1 cellular context compared by ENCODE assay signal in genomic region chr1:207336559-207337467, GRCh38.
A peak's percentile ranks its signal among the peaks of the same experiment; 100 is the strongest.
TF ChIP-seq lines count a peak whose summit lies in the region.

No MANE protein-coding gene starts in this region.

TF ChIP-seq in HepG2, 621 proteins besides CTCF, POLR2A, EP300 and RAD21 (continues in another document):
- TF ChIP-seq, protein P1, sequence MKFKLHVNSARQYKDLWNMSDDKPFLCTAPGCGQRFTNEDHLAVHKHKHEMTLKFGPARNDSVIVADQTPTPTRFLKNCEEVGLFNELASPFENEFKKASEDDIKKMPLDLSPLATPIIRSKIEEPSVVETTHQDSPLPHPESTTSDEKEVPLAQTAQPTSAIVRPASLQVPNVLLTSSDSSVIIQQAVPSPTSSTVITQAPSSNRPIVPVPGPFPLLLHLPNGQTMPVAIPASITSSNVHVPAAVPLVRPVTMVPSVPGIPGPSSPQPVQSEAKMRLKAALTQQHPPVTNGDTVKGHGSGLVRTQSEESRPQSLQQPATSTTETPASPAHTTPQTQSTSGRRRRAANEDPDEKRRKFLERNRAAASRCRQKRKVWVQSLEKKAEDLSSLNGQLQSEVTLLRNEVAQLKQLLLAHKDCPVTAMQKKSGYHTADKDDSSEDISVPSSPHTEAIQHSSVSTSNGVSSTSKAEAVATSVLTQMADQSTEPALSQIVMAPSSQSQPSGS (CRISPR knock-in tag; IDR thresholded peaks at IDR 0.05), result no peak
- TF ChIP-seq ZNF34 (CRISPR knock-in tag; IDR thresholded peaks at IDR 0.05; ENCODE audit: borderline replicate concordance), result no peak
- no peak for TF ChIP-seq ZNF737 (CRISPR knock-in tag; IDR thresholded peaks at IDR 0.05; ENCODE audit: borderline replicate concordance)
- TF ChIP-seq NR2F6 (IDR thresholded peaks at IDR 0.05), result no peak
- TF ChIP-seq NR2F6 (CRISPR knock-in tag; IDR thresholded peaks at IDR 0.05), result no peak
- TF ChIP-seq ZNF562 (CRISPR knock-in tag; IDR thresholded peaks at IDR 0.05; ENCODE audit: borderline replicate concordance), result no peak
- TF ChIP-seq ZNF3 (CRISPR knock-in tag; IDR thresholded peaks at IDR 0.05), result no peak
- TF ChIP-seq BRCA1 (CRISPR knock-in tag; IDR thresholded peaks at IDR 0.05), result no peak
- no peak for TF ChIP-seq SP1 (IDR thresholded peaks at IDR 0.05)
- no peak for TF ChIP-seq SP1 (CRISPR knock-in tag; IDR thresholded peaks at IDR 0.05)
- no peak for TF ChIP-seq ZFP36 (IDR thresholded peaks at IDR 0.05; ENCODE audit: borderline replicate concordance, low read depth, low read length, partially characterized antibody)
- no peak for TF ChIP-seq HNRNPH1 (optimal IDR thresholded peaks at IDR 0.05; ENCODE audit: low read depth, low read length)
- TF ChIP-seq, protein P2, sequence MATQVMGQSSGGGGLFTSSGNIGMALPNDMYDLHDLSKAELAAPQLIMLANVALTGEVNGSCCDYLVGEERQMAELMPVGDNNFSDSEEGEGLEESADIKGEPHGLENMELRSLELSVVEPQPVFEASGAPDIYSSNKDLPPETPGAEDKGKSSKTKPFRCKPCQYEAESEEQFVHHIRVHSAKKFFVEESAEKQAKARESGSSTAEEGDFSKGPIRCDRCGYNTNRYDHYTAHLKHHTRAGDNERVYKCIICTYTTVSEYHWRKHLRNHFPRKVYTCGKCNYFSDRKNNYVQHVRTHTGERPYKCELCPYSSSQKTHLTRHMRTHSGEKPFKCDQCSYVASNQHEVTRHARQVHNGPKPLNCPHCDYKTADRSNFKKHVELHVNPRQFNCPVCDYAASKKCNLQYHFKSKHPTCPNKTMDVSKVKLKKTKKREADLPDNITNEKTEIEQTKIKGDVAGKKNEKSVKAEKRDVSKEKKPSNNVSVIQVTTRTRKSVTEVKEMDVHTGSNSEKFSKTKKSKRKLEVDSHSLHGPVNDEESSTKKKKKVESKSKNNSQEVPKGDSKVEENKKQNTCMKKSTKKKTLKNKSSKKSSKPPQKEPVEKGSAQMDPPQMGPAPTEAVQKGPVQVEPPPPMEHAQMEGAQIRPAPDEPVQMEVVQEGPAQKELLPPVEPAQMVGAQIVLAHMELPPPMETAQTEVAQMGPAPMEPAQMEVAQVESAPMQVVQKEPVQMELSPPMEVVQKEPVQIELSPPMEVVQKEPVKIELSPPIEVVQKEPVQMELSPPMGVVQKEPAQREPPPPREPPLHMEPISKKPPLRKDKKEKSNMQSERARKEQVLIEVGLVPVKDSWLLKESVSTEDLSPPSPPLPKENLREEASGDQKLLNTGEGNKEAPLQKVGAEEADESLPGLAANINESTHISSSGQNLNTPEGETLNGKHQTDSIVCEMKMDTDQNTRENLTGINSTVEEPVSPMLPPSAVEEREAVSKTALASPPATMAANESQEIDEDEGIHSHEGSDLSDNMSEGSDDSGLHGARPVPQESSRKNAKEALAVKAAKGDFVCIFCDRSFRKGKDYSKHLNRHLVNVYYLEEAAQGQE (IDR thresholded peaks at IDR 0.05; ENCODE audit: borderline replicate concordance in 1 of 2, low read depth in 1 of 2, low read length in 2 of 2), result no peak
- TF ChIP-seq SRF (IDR thresholded peaks at IDR 0.05; ENCODE audit: low read depth, low read length), result 0 out of 2 replicates have a peak, but pooled peaks have one; percentile 4
- TF ChIP-seq, protein P3, sequence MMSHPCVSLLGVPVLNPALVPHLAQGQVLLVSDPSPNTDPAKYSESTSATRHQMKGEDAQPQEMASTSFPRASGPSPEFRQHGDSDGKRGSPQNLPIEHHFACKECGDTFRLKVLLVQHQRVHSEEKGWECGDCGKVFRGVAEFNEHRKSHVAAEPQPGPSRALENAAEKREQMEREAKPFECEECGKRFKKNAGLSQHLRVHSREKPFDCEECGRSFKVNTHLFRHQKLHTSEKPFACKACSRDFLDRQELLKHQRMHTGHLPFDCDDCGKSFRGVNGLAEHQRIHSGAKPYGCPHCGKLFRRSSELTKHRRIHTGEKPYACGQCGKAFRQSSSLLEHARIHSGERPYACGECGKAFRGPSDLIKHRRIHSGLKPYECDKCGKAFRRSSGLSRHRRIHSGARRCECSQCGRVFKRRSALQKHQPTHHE (CRISPR knock-in tag; IDR thresholded peaks at IDR 0.05; ENCODE audit: borderline replicate concordance), result no peak
- no peak for TF ChIP-seq NCOA2 (CRISPR knock-in tag; IDR thresholded peaks at IDR 0.05)
- peak; percentile 32; the same call in 1 of the 2 replicates for TF ChIP-seq HOMEZ (CRISPR knock-in tag; IDR thresholded peaks at IDR 0.05; ENCODE audit: low read depth)
- TF ChIP-seq TRIM22 (IDR thresholded peaks at IDR 0.05), result no peak
- no peak for TF ChIP-seq ZFP36L1 (CRISPR knock-in tag; IDR thresholded peaks at IDR 0.05)
- TF ChIP-seq MAFF (IDR thresholded peaks at IDR 0.05; ENCODE audit: low read depth, low read length), result no peak
- no peak for TF ChIP-seq ZNF441 (CRISPR knock-in tag; IDR thresholded peaks at IDR 0.05; ENCODE audit: borderline replicate concordance)
- no peak for TF ChIP-seq ZNF790 (CRISPR knock-in tag; IDR thresholded peaks at IDR 0.05; ENCODE audit: borderline replicate concordance)
- TF ChIP-seq, protein P4, sequence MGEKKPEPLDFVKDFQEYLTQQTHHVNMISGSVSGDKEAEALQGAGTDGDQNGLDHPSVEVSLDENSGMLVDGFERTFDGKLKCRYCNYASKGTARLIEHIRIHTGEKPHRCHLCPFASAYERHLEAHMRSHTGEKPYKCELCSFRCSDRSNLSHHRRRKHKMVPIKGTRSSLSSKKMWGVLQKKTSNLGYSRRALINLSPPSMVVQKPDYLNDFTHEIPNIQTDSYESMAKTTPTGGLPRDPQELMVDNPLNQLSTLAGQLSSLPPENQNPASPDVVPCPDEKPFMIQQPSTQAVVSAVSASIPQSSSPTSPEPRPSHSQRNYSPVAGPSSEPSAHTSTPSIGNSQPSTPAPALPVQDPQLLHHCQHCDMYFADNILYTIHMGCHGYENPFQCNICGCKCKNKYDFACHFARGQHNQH (CRISPR knock-in tag; IDR thresholded peaks at IDR 0.05), result no peak
- no peak for TF ChIP-seq ZNF773 (CRISPR knock-in tag; IDR thresholded peaks at IDR 0.05; ENCODE audit: borderline replicate concordance)
- TF ChIP-seq, protein P5, sequence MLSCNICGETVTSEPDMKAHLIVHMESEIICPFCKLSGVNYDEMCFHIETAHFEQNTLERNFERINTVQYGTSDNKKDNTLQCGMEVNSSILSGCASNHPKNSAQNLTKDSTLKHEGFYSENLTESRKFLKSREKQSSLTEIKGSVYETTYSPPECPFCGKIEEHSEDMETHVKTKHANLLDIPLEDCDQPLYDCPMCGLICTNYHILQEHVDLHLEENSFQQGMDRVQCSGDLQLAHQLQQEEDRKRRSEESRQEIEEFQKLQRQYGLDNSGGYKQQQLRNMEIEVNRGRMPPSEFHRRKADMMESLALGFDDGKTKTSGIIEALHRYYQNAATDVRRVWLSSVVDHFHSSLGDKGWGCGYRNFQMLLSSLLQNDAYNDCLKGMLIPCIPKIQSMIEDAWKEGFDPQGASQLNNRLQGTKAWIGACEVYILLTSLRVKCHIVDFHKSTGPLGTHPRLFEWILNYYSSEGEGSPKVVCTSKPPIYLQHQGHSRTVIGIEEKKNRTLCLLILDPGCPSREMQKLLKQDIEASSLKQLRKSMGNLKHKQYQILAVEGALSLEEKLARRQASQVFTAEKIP (CRISPR knock-in tag; IDR thresholded peaks at IDR 0.05; ENCODE audit: borderline replicate concordance), result no peak
- TF ChIP-seq NFAT5 (CRISPR knock-in tag; IDR thresholded peaks at IDR 0.05), result no peak
- TF ChIP-seq GTF3A (CRISPR knock-in tag; conservative IDR thresholded peaks at IDR 0.05), result no peak
- no peak for TF ChIP-seq ARID5B (CRISPR knock-in tag; IDR thresholded peaks at IDR 0.05)
- no peak for TF ChIP-seq PLRG1 (conservative IDR thresholded peaks at IDR 0.05)
- TF ChIP-seq FOXM1 (CRISPR knock-in tag; IDR thresholded peaks at IDR 0.05), result no peak
- TF ChIP-seq ZNF83 (CRISPR knock-in tag; IDR thresholded peaks at IDR 0.05; ENCODE audit: borderline replicate concordance), result no peak
- no peak for TF ChIP-seq RNF2 (conservative IDR thresholded peaks at IDR 0.05; ENCODE audit: low read depth)
- TF ChIP-seq, protein P6, sequence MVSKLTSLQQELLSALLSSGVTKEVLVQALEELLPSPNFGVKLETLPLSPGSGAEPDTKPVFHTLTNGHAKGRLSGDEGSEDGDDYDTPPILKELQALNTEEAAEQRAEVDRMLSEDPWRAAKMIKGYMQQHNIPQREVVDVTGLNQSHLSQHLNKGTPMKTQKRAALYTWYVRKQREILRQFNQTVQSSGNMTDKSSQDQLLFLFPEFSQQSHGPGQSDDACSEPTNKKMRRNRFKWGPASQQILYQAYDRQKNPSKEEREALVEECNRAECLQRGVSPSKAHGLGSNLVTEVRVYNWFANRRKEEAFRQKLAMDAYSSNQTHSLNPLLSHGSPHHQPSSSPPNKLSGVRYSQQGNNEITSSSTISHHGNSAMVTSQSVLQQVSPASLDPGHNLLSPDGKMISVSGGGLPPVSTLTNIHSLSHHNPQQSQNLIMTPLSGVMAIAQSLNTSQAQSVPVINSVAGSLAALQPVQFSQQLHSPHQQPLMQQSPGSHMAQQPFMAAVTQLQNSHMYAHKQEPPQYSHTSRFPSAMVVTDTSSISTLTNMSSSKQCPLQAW (CRISPR knock-in tag; IDR thresholded peaks at IDR 0.05), result no peak
